14 cellular contexts compared by ENCODE assay signal in the genomic region with DNA sequence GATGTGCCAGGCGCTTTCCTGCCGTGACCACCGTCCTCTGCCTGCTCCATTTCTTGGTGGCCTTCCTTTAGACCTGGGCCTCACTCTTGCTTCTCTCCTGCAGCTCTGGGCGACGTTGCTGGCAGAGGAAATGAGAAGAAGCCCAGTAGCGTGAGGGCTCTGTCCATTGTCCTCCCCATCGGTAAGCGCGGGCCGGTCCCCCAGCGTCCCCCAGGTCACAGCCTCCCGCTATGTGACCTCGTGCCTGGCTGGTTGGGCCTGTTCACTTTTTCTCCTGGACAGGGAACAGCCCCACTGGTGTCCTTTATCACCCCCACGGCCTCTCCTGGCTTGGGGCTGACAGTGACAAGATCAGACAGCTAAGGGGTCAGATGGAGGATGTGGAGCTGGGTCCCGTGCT. TPM values are rescaled to one million over a fixed set of nuclear protein-coding genes. Genes with fewer than 3 reads are reported as not detected.
A peak's percentile ranks its signal among the peaks of the same experiment; 100 is the strongest.
DNase-seq lines count a peak whose midpoint lies in the region; ATAC-seq and TF ChIP-seq lines count a peak whose summit lies in the region.
"Had no signal": no experiment of that assay in that cellular context is flagged by ENCODE, and none has a peak within 500 bp of the region (broad histone marks: within the 10 kb centered on the region; RNA-seq: fewer than 3 reads in every experiment).

No MANE protein-coding gene starts in this region.

- H3K4me3 ChIP-seq in AG04450 (ENCODE audit: low read depth, low read length) (no peak overlapping the region), osteoblast (ENCODE audit: insufficient read depth, low read length) (no peak overlapping the region)
- H3K4me3 ChIP-seq: BLaER1 had no signal

- no peak for ATAC-seq in T-helper 17 cell
- ATAC-seq in HG03354 (IDR thresholded peaks at IDR 0.05; ENCODE audit: poor library complexity, severe bottlenecking, unreplicated experiment) = no peak
- ATAC-seq in HG03039 (IDR thresholded peaks at IDR 0.05; ENCODE audit: unreplicated experiment) = no peak

- no peaks in the 10 kb centered on the region for H3K36me3 Mint-ChIP-seq in T-helper 17 cell (ENCODE audit: low read depth)

- H3K79me2 ChIP-seq in osteoblast (ENCODE audit: insufficient read depth, low read length) = no peaks in the 10 kb centered on the region

- peaks cover 94% of the 10 kb centered on the region for H3K36me3 ChIP-seq in osteoblast (ENCODE audit: insufficient read depth, low read length)

- peaks cover 4% of the 10 kb centered on the region for H4K20me1 ChIP-seq in osteoblast (ENCODE audit: insufficient read depth, low read length)

- no peak overlapping the region for H3K4me3 Mint-ChIP-seq in T-helper 17 cell
- H3K4me3 Mint-ChIP-seq: CD8-positive, alpha-beta memory T cell had no signal

- H3K4me2 ChIP-seq in osteoblast (ENCODE audit: insufficient read depth, low read length) = no peak overlapping the region
- H3K4me2 ChIP-seq: BLaER1 had no signal

- CTCF ChIA-PET in AG04450 (lab: Charles Lee) = interaction anchor here (3.9 kb wide), 1 partner anchor 186 kb away, joined by 11 read pairs; no protein-coding TSS in a partner anchor

- DNase-seq in AG04450 (ENCODE audit: low read depth, low spot score) = no peak
- no peak for DNase-seq in T-helper 17 cell
- peak; percentile 17 for DNase-seq in osteoblast (ENCODE audit: insufficient read length, low spot score, missing footprints)
- no peak for DNase-seq in DMS153 (lab: John Stamatoyannopoulos, UW)
- DNase-seq in NCI-H1436 (lab: John Stamatoyannopoulos, UW) = no peak
- DNase-seq: AML-193; Caco-2; CD8-positive, alpha-beta memory T cell; DMS53; KBM-7 had no signal

- peaks cover 2% of the 10 kb centered on the region for H3K4me1 Mint-ChIP-seq in T-helper 17 cell

- POLR2A ChIA-PET in AG04450 (lab: Yijun Ruan, JAX) = no interaction called here

- H3K4me1 ChIP-seq in osteoblast (ENCODE audit: insufficient read depth, low read length) = no peaks in the 10 kb centered on the region

- H3K27me3 ChIP-seq in AG04450 (ENCODE audit: control insufficient read depth, insufficient read depth, low read length) = no peaks in the 10 kb centered on the region
- no peaks in the 10 kb centered on the region for H3K27me3 ChIP-seq in osteoblast (ENCODE audit: insufficient read depth, low read length)
- H3K27me3 ChIP-seq: BLaER1 had no signal

- no peak overlapping the region for H2AFZ ChIP-seq in osteoblast (ENCODE audit: low read length)

- TF ChIP-seq CTCF in 22Rv1 (IDR thresholded peaks at IDR 0.05) = no peak
- no peak for TF ChIP-seq CTCF in AG04450 (IDR thresholded peaks at IDR 0.05; ENCODE audit: low read depth, low read length)
- no peak for TF ChIP-seq CTCF in osteoblast (IDR thresholded peaks at IDR 0.05; ENCODE audit: extremely low read depth, low read depth, low read length)

- peak overlapping the region; percentile 68 for H3K27ac Mint-ChIP-seq in T-helper 17 cell

- H3K9me3 ChIP-seq in AG04450 (ENCODE audit: control insufficient read depth, insufficient read depth, low read length) (no peaks in the 10 kb centered on the region), T-helper 17 cell (ENCODE audit: control insufficient read depth, low read length, poor library complexity, severe bottlenecking) (no peaks in the 10 kb centered on the region), osteoblast (ENCODE audit: low read depth, low read length) (no peaks in the 10 kb centered on the region)
- H3K9me3 ChIP-seq: BLaER1, Caco-2 had no signal

- H3K27ac ChIP-seq in 22Rv1 = peak overlapping the region; percentile 8; the same call in 1 of the 2 replicates
- H3K27ac ChIP-seq in AG04450 (ENCODE audit: low read depth, low read length) = peak overlapping the region; percentile 21
- H3K27ac ChIP-seq in osteoblast (ENCODE audit: low read depth, low read length) = no peak overlapping the region
- H3K27ac ChIP-seq: BLaER1 had no signal

- H3K27me3 Mint-ChIP-seq in T-helper 17 cell = no peaks in the 10 kb centered on the region
- H3K27me3 Mint-ChIP-seq: CD8-positive, alpha-beta memory T cell had no signal

RNA-seq across cellular contexts. Expression of gene SPC24, which starts 27.7 kb away (rescaled TPM):
- polyA plus RNA-seq in AG04450 (2011; rRNA removed) = 6.0 and 7.4 TPM in 2 replicates
- 20.1 and 28.1 TPM in 2 replicates for polyA minus RNA-seq in AG04450 (2011; rRNA and poly(A)+ RNA removed)
- total RNA-seq in T-helper 17 cell (under 1 TPM; 0.62 to 0.89 TPM), osteoblast (5.4 and 6.5 TPM in 2 replicates)
- polyA plus RNA-seq: CD8-positive, alpha-beta memory T cell had no signal

RNA-seq across cellular contexts. Expression of gene LDLR, which starts 38.6 kb away (rescaled TPM):
- polyA plus RNA-seq in AG04450 (2011; rRNA removed) = 49.6 and 59.7 TPM in 2 replicates
- 56.5 and 80.4 TPM in 2 replicates for polyA minus RNA-seq in AG04450 (2011; rRNA and poly(A)+ RNA removed)
- total RNA-seq in T-helper 17 cell (100 to 1,000 TPM in 1 of 2 donors, 10 to 100 TPM in 1; 98.2 to 139 TPM), osteoblast (313 and 326 TPM in 2 replicates)
